Comparison of ENCODE assay signal across 8 cellular contexts in genomic region chr1:39214714-39214997, GRCh38. TPM values are rescaled to one million over a fixed set of nuclear protein-coding genes. Genes with fewer than 3 reads are reported as not detected.
DNase-seq lines count a peak whose midpoint lies in the region; ATAC-seq, FAIRE-seq and TF ChIP-seq lines count a peak whose summit lies in the region.

No MANE protein-coding gene starts in this region.

- intact Hi-C loops in Panc1 (cut with micrococcal nuclease; ENCODE audit: unreplicated experiment): no loop called here

- H3K4me3 ChIP-seq in Panc1 (ENCODE audit: low read depth in 2 of 2, low read length in 2 of 2): no peak overlapping the region
- H3K4me3 ChIP-seq in gastroesophageal sphincter: no peak overlapping the region
- peak overlapping the region; percentile 40 for H3K4me3 ChIP-seq in rectal smooth muscle tissue (ENCODE audit: low read length)

- TF ChIP-seq CTCF in Panc1 (IDR thresholded peaks at IDR 0.05): no peak
- TF ChIP-seq CTCF in gastroesophageal sphincter (IDR thresholded peaks at IDR 0.05): no peak

- H3K36me3 ChIP-seq in Panc1 (ENCODE audit: control insufficient read depth, insufficient read depth, low read length): no peaks in the 10 kb centered on the region
- H3K36me3 ChIP-seq in gastroesophageal sphincter: no peaks in the 10 kb centered on the region
- no peaks in the 10 kb centered on the region for H3K36me3 ChIP-seq in rectal smooth muscle tissue (ENCODE audit: control insufficient read depth, insufficient read depth, low read length)

- no peak overlapping the region for H3K9ac ChIP-seq in rectal smooth muscle tissue (ENCODE audit: low read length)

- DNase-seq in Panc1 (ENCODE audit: low read depth, low spot score) (no peak), frontal cortex (ENCODE audit: low spot score in 2 of 2) (no peak), NCI-H446 (lab: John Stamatoyannopoulos, UW) (no peak)
- no peak for DNase-seq in activated CD8-positive, alpha-beta memory T cell treated with anti-CD3 and anti-CD28 coated beads for 24 hours

- H3K4me1 ChIP-seq in Panc1 (ENCODE audit: control insufficient read depth, insufficient read depth, low read length) (peaks cover 40% of the 10 kb centered on the region), gastroesophageal sphincter (peaks cover 31 to 94% (median 32%) of the 10 kb centered on the region in 3 donors), rectal smooth muscle tissue (ENCODE audit: control insufficient read depth, insufficient read depth, low read length) (peaks cover 17% of the 10 kb centered on the region)

- 0% methylated on average over 1 of the region's 1 CpG for WGBS in gastroesophageal sphincter (ENCODE audit: low coverage in 1 of 2), 2 donors

- no TSS peak for BruUV-seq in Panc1 (replicated peaks; lab: Mats Ljungman, UMichigan)

- no peak for FAIRE-seq in frontal cortex (lab: Jason Lieb, UNC)

- H3K27me3 ChIP-seq in Panc1 (ENCODE audit: control insufficient read depth, insufficient read depth, low read length) (no peaks in the 10 kb centered on the region), gastroesophageal sphincter (no peaks in the 10 kb centered on the region), rectal smooth muscle tissue (ENCODE audit: control insufficient read depth, insufficient read depth, low read length) (no peaks in the 10 kb centered on the region)

- no peak for TF ChIP-seq POLR2A in gastroesophageal sphincter (IDR thresholded peaks at IDR 0.05)

- POLR2A ChIA-PET in Panc1 (lab: Charles Lee): no interaction called here

- ATAC-seq in GM19395 (IDR thresholded peaks at IDR 0.05; ENCODE audit: unreplicated experiment): peak; percentile 9
- ATAC-seq in Panc1: peak; percentile 40
- peak; percentile 33 for ATAC-seq in gastroesophageal sphincter
- ATAC-seq in GM21390 (IDR thresholded peaks at IDR 0.05; ENCODE audit: unreplicated experiment): no peak

- CTCF ChIA-PET in Panc1 (lab: Charles Lee): interaction anchor here (0.6 to 0.8 kb wide), 2 partner anchors 14 to 22 kb away, joined by 4 to 7 read pairs; no protein-coding TSS in a partner anchor

- in situ Hi-C loops in Panc1 (cut with HindIII; ENCODE audit: low pct_unique_long_range_greater_than_20kb, low sequenced_read_pairs): no loop called here

- H3K27ac ChIP-seq in Panc1 (ENCODE audit: low read length) (peak overlapping the region; percentile 76), gastroesophageal sphincter (peak overlapping the region; percentile 55 to 76 (median 67)), rectal smooth muscle tissue (ENCODE audit: low read depth, low read length) (peak overlapping the region; percentile 4)

- no peak for TF ChIP-seq EP300 in gastroesophageal sphincter (IDR thresholded peaks at IDR 0.05)

- H3K9me3 ChIP-seq in Panc1 (ENCODE audit: control insufficient read depth, insufficient read depth, low read depth, low read length): no peaks in the 10 kb centered on the region
- no peaks in the 10 kb centered on the region for H3K9me3 ChIP-seq in gastroesophageal sphincter

RNA-seq across cellular contexts. Expression of gene MACF1, which starts 10.2 kb away (rescaled TPM):
- total RNA-seq in Panc1 (2021; ENCODE audit: unreplicated experiment): 413 TPM
- 162 TPM for polyA plus RNA-seq in Panc1 (2012; ENCODE audit: insufficient read length)
- 100 to 1,000 TPM; 454 to 752 (median 541) TPM for total RNA-seq in gastroesophageal sphincter
- 306 TPM for total RNA-seq in frontal cortex

Comparison
In these comparisons a context has a peak if more than half of its experiments do, and no peak if none do; other contexts are left out.
1. H3K27ac ChIP-seq: peak in every context shown above with its lines; median percentile 76 in Panc1; 67 in gastroesophageal sphincter; 4 in rectal smooth muscle tissue.